In the genomic region with DNA sequence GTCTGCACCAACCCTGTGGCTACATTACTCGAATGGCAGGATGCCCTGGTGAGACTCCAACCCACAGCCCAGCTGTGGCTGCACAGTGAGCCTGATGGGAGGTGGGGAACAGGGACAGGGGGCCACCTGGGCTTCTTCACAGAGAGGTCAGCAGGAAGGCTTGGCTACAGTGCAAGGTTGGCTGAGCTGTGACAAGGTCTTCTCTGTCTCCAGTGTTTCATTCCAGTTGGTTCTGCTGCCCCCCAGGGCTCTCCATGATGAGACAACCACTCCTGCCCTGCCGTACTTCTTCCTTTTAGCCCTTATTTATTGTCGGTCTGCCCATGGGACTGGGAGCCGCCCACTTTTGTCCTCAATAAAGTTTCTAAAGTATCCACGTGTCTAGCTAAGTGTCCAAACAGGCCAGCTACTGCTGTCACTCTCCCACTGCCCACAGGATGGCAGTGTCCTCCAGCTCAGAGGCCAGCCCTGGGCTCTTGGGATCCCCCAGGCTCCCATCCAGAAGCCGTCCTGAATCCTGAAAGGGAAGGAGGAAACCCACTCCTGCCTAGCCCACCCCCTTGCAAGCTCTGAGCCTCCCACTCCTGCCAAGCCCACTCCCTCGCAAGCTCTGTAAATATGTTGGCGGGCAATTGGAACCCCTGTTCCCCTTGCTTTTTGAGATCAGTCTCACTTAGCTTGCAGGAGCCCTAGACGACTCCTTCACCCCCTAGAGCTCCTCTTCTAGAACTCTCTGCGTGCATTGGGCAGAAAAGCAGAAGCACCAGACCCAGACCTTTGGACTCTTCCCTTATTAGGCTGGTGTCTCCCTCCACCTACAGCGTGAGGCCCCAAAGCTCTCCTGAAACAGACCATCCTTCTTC, we compare ENCODE assay signal across 2 cellular contexts.
TF ChIP-seq lines count a peak whose summit lies in the region.

No MANE protein-coding gene starts in this region.

TF ChIP-seq in HEK293T, 16 proteins besides CTCF, POLR2A, EP300 and RAD21:
- TF ChIP-seq L3MBTL2 (conservative IDR thresholded peaks at IDR 0.05) (no peak), ELF4 (IDR thresholded peaks at IDR 0.05) (no peak), ZNF384 (IDR thresholded peaks at IDR 0.05) (no peak)
- TF ChIP-seq, protein P1, sequence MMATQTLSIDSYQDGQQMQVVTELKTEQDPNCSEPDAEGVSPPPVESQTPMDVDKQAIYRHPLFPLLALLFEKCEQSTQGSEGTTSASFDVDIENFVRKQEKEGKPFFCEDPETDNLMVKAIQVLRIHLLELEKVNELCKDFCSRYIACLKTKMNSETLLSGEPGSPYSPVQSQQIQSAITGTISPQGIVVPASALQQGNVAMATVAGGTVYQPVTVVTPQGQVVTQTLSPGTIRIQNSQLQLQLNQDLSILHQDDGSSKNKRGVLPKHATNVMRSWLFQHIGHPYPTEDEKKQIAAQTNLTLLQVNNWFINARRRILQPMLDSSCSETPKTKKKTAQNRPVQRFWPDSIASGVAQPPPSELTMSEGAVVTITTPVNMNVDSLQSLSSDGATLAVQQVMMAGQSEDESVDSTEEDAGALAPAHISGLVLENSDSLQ (IDR thresholded peaks at IDR 0.05), result peak; percentile 80
TF ChIP-seq in HEK293T: peak in this region for 1.

TF ChIP-seq in SK-N-SH, 30 proteins besides CTCF, POLR2A, EP300 and RAD21:
- peak; percentile 59; the same call in 1 of the 2 replicates for TF ChIP-seq MAX (IDR thresholded peaks at IDR 0.05; ENCODE audit: low read depth)
- no peak for TF ChIP-seq ELF1 (IDR thresholded peaks at IDR 0.05)
- peak; percentile 74 for TF ChIP-seq SMC3 (IDR thresholded peaks at IDR 0.05; ENCODE audit: low read depth, low read length)
- TF ChIP-seq CHD2 (IDR thresholded peaks at IDR 0.05; ENCODE audit: low read length, partially characterized antibody), result no peak
- TF ChIP-seq SIN3A (IDR thresholded peaks at IDR 0.05; ENCODE audit: borderline replicate concordance, low read depth, low read length), result peak; percentile 84
- TF ChIP-seq JUND (IDR thresholded peaks at IDR 0.05), result no peak
- 0 out of 2 replicates have a peak, but pooled peaks have one; percentile 35 for TF ChIP-seq MXI1 (IDR thresholded peaks at IDR 0.05; ENCODE audit: low read depth, low read length)
